25 cellular contexts compared by ENCODE assay signal in genomic region chr2:114610677-114611076, GRCh38.
DNase-seq lines count a peak whose midpoint lies in the region; ATAC-seq, FAIRE-seq and TF ChIP-seq lines count a peak whose summit lies in the region.
"Had no signal": no experiment of that assay in that cellular context is flagged by ENCODE, and none has a peak within 500 bp of the region (broad histone marks: within the 10 kb centered on the region; RNA-seq: fewer than 3 reads in every experiment).

No MANE protein-coding gene starts in this region.

- ATAC-seq in HG02610 (IDR thresholded peaks at IDR 0.05; ENCODE audit: unreplicated experiment) (no peak), GM21528 (IDR thresholded peaks at IDR 0.05; ENCODE audit: low FRiP score, unreplicated experiment) (no peak)
- no peak for ATAC-seq in stimulated activated effector memory CD8-positive, alpha-beta T cell treated with anti-CD3 and anti-CD28 coated beads, Interleukin-12 subunit alpha, Interleukin-12 subunit beta, amount 100 ng/mL, for 72 hours
- ATAC-seq: HCT116, left ventricle myocardium superior had no signal

- TF ChIP-seq CTCF in NB4 (IDR thresholded peaks at IDR 0.05; ENCODE audit: low read depth, low read length): no peak
- TF ChIP-seq CTCF in mammary epithelial cell (conservative IDR thresholded peaks at IDR 0.05 in 1 of 2, IDR thresholded peaks at IDR 0.05 in 1 of 2; ENCODE audit: extremely low read depth in 1 of 2, insufficient read depth in 1 of 2, low read depth in 1 of 2, low read length in 2 of 2): no peak
- TF ChIP-seq CTCF in keratinocyte (optimal IDR thresholded peaks at IDR 0.05 in 1 of 3, IDR thresholded peaks at IDR 0.05 in 1 of 3, conservative IDR thresholded peaks at IDR 0.05 in 1 of 3; ENCODE audit: extremely low read depth in 1 of 3, insufficient read depth in 2 of 3, low read length in 3 of 3): no peak

- no peaks in the 10 kb centered on the region for H3K36me3 Mint-ChIP-seq in stimulated activated effector memory CD8-positive, alpha-beta T cell treated with anti-CD3 and anti-CD28 coated beads, Interleukin-12 subunit alpha, Interleukin-12 subunit beta, amount 100 ng/mL, for 72 hours
- H3K36me3 Mint-ChIP-seq: mesothelial cell of epicardium, naive B cell had no signal

- H3K36me3 ChIP-seq in BLaER1 treated with 17β-estradiol and CSF1 and Interleukin-3, amounts not matched to agents 10 nM and 100 nM: no peaks in the 10 kb centered on the region
- H3K36me3 ChIP-seq in mammary epithelial cell (ENCODE audit: insufficient read depth, low read length): no peaks in the 10 kb centered on the region
- H3K36me3 ChIP-seq in keratinocyte (ENCODE audit: control insufficient read depth in 2 of 2, extremely low read depth in 1 of 2, insufficient read depth in 2 of 2, low read length in 2 of 2): no peaks in the 10 kb centered on the region
- H3K36me3 ChIP-seq: BE2C, thoracic aorta had no signal

- H2AFZ ChIP-seq in mammary epithelial cell (ENCODE audit: low read depth, low read length) (peak overlapping the region; percentile 65), keratinocyte (ENCODE audit: control insufficient read depth, low read length) (peak overlapping the region; percentile 3)

- 3% methylated on average over 4 of the region's 7 CpGs for WGBS in mammary epithelial cell (ENCODE audit: low coverage, missing lambda C conversion rate)

- CTCF ChIA-PET in mammary epithelial cell (lab: Charles Lee; ENCODE audit: low non-redundant PET): no interaction called here

- TF ChIP-seq POLR2A in NB4 (IDR thresholded peaks at IDR 0.05; ENCODE audit: extremely low read depth, insufficient read length): no peak

- no peaks in the 10 kb centered on the region for H3K27me3 ChIP-seq in BLaER1 treated with 17β-estradiol and CSF1 and Interleukin-3, amounts not matched to agents 10 nM and 100 nM
- H3K27me3 ChIP-seq in mammary epithelial cell (ENCODE audit: insufficient read depth, low read length) (no peaks in the 10 kb centered on the region), keratinocyte (ENCODE audit: control insufficient read depth, extremely low read depth, insufficient read depth, low read length) (no peaks in the 10 kb centered on the region)
- H3K27me3 ChIP-seq: BE2C had no signal

- no peak overlapping the region for H3K4me3 ChIP-seq in BLaER1 treated with 17β-estradiol and CSF1 and Interleukin-3, amounts not matched to agents 10 nM and 100 nM
- H3K4me3 ChIP-seq in NB4 (ENCODE audit: low read depth, low read length) (no peak overlapping the region), mammary epithelial cell (replicated peaks in 1 of 3; ENCODE audit: insufficient read depth in 1 of 3, low read depth in 2 of 3, low read length in 3 of 3) (no peak overlapping the region), keratinocyte (ENCODE audit: control insufficient read depth in 2 of 3, extremely low read depth in 1 of 3, insufficient read depth in 2 of 3, low read depth in 1 of 3, low read length in 3 of 3) (no peak overlapping the region)
- H3K4me3 ChIP-seq: thoracic aorta had no signal

- intact Hi-C loops in mammary epithelial cell (cut with micrococcal nuclease): no loop called here

- no peaks in the 10 kb centered on the region for H3K9me3 ChIP-seq in BLaER1 treated with 17β-estradiol and CSF1 and Interleukin-3, amounts not matched to agents 10 nM and 100 nM (replicated peaks in 1 of 11)
- no peaks in the 10 kb centered on the region for H3K9me3 ChIP-seq in mammary epithelial cell (replicated peaks; ENCODE audit: insufficient read depth, low read length)
- H3K9me3 ChIP-seq in keratinocyte (ENCODE audit: control insufficient read depth, low read depth, low read length): no peaks in the 10 kb centered on the region
- H3K9me3 ChIP-seq: BE2C, thoracic aorta had no signal

- no peaks in the 10 kb centered on the region for H3K9me1 ChIP-seq in keratinocyte (ENCODE audit: control insufficient read depth, extremely low read depth, insufficient read depth, low read length)

- in situ Hi-C loops in mammary epithelial cell (cut with MboI; ENCODE audit: low sequenced_read_pairs in 2 of 2): no loop called here

- H3K9me3 Mint-ChIP-seq in stimulated activated effector memory CD8-positive, alpha-beta T cell treated with anti-CD3 and anti-CD28 coated beads, Interleukin-12 subunit alpha, Interleukin-12 subunit beta, amount 100 ng/mL, for 72 hours: peaks cover 7% of the 10 kb centered on the region
- H3K9me3 Mint-ChIP-seq: activated CD4-positive, alpha-beta T cell treated with anti-CD3 and anti-CD28 coated beads, Interleukin-2, amount 10 ng/mL, durations not matched to agents 24 days and 14 days; activated T-cell treated with anti-CD3 and anti-CD28 coated beads, Interleukin-2, amount 50 U/mL, for 24 hours; dendritic cell treated with granulocyte-macrophage colony-stimulating factor and Interleukin-4, amounts not matched to agents 40 ng/mL and 50 ng/mL, for 4 days; mesothelial cell of epicardium; stimulated activated naive CD8-positive, alpha-beta T cell treated with anti-CD3 and anti-CD28 coated beads, Interleukin-15, Interleukin-2, amounts not matched to agents 100 ng/mL and 50 ng/mL, for 24 hours had no signal

- no peak overlapping the region for H3K4me3 Mint-ChIP-seq in stimulated activated effector memory CD8-positive, alpha-beta T cell treated with anti-CD3 and anti-CD28 coated beads, Interleukin-12 subunit alpha, Interleukin-12 subunit beta, amount 100 ng/mL, for 72 hours
- H3K4me3 Mint-ChIP-seq: activated CD4-positive, alpha-beta T cell treated with anti-CD3 and anti-CD28 coated beads, Interleukin-2, amount 10 ng/mL, durations not matched to agents 24 days and 14 days; activated T-cell treated with anti-CD3 and anti-CD28 coated beads, Interleukin-2, amount 50 U/mL, for 24 hours; dendritic cell treated with granulocyte-macrophage colony-stimulating factor and Interleukin-4, amounts not matched to agents 40 ng/mL and 50 ng/mL, for 4 days; mesothelial cell of epicardium; naive B cell; stimulated activated naive CD8-positive, alpha-beta T cell treated with anti-CD3 and anti-CD28 coated beads, Interleukin-15, Interleukin-2, amounts not matched to agents 100 ng/mL and 50 ng/mL, for 24 hours had no signal

- peak; percentile 6 for DNase-seq in NB4 (ENCODE audit: low read depth)
- DNase-seq in mammary epithelial cell: peak; percentile 2
- no peak for DNase-seq in keratinocyte (ENCODE audit: low read depth, low spot score)
- no peak for DNase-seq in stimulated activated effector memory CD8-positive, alpha-beta T cell treated with anti-CD3 and anti-CD28 coated beads, Interleukin-12 subunit alpha, Interleukin-12 subunit beta, amount 100 ng/mL, for 72 hours (ENCODE audit: low spot score in 2 of 2)
- DNase-seq: activated CD4-positive, alpha-beta T cell treated with anti-CD3 and anti-CD28 coated beads, Interleukin-2, amount 10 ng/mL, durations not matched to agents 24 days and 14 days; activated gamma-delta T cell treated with Interleukin-2 at 50 U/mL for 16 hours; activated T-cell treated with anti-CD3 and anti-CD28 coated beads, Interleukin-2, amount 50 U/mL, for 24 hours; BE2C; central memory CD4-positive, alpha-beta T cell; GDM1; Karpas-422; left ventricle myocardium superior; naive B cell; NCI-H446 treated with DMSO at 0.1 percent for 48 hours; Right ventricle myocardium superior had no signal

- BruUV-seq in mammary epithelial cell (replicated peaks; lab: Mats Ljungman, UMichigan): no TSS peak

- H3K27ac Mint-ChIP-seq in stimulated activated effector memory CD8-positive, alpha-beta T cell treated with anti-CD3 and anti-CD28 coated beads, Interleukin-12 subunit alpha, Interleukin-12 subunit beta, amount 100 ng/mL, for 72 hours: no peak overlapping the region
- H3K27ac Mint-ChIP-seq: activated CD4-positive, alpha-beta T cell treated with anti-CD3 and anti-CD28 coated beads, Interleukin-2, amount 10 ng/mL, durations not matched to agents 24 days and 14 days; activated T-cell treated with anti-CD3 and anti-CD28 coated beads, Interleukin-2, amount 50 U/mL, for 24 hours; dendritic cell treated with granulocyte-macrophage colony-stimulating factor and Interleukin-4, amounts not matched to agents 40 ng/mL and 50 ng/mL, for 4 days; mesothelial cell of epicardium; naive B cell; stimulated activated naive CD8-positive, alpha-beta T cell treated with anti-CD3 and anti-CD28 coated beads, Interleukin-15, Interleukin-2, amounts not matched to agents 100 ng/mL and 50 ng/mL, for 24 hours had no signal

- no peak for FAIRE-seq in keratinocyte (lab: Jason Lieb, UNC)
- FAIRE-seq: endometrium had no signal

- H3K4me1 ChIP-seq in BLaER1 treated with 17β-estradiol and CSF1 and Interleukin-3, amounts not matched to agents 10 nM and 100 nM: peaks cover 0 to 14% (median 9%) of the 10 kb centered on the region in 10 experiments; a peak in 11 of 20 replicates
- H3K4me1 ChIP-seq in mammary epithelial cell (ENCODE audit: insufficient read depth, low read length) (no peaks in the 10 kb centered on the region), keratinocyte (ENCODE audit: control insufficient read depth, extremely low read depth, insufficient read depth, low read length) (no peaks in the 10 kb centered on the region)
- H3K4me1 ChIP-seq: BE2C had no signal

- H3K4me2 ChIP-seq in BLaER1 treated with 17β-estradiol and CSF1 and Interleukin-3, amounts not matched to agents 10 nM and 100 nM: peak overlapping the region in 7 of 11 experiments; percentile 11 to 58 (median 36); a peak in 15 of 22 replicates
- H3K4me2 ChIP-seq in mammary epithelial cell (ENCODE audit: insufficient read depth, low read depth, low read length) (peak overlapping the region; percentile 5), keratinocyte (ENCODE audit: control insufficient read depth, extremely low read depth, insufficient read depth, low read depth, low read length) (no peak overlapping the region)

- no peaks in the 10 kb centered on the region for H3K4me1 Mint-ChIP-seq in stimulated activated effector memory CD8-positive, alpha-beta T cell treated with anti-CD3 and anti-CD28 coated beads, Interleukin-12 subunit alpha, Interleukin-12 subunit beta, amount 100 ng/mL, for 72 hours
- H3K4me1 Mint-ChIP-seq: activated CD4-positive, alpha-beta T cell treated with anti-CD3 and anti-CD28 coated beads, Interleukin-2, amount 10 ng/mL, durations not matched to agents 24 days and 14 days; mesothelial cell of epicardium; naive B cell had no signal

- H3K27ac ChIP-seq in BLaER1 treated with 17β-estradiol and CSF1 and Interleukin-3, amounts not matched to agents 10 nM and 100 nM: no peak overlapping the region
- H3K27ac ChIP-seq in mammary epithelial cell (ENCODE audit: insufficient read depth, low read depth, low read length) (no peak overlapping the region), keratinocyte (ENCODE audit: control insufficient read depth, insufficient read depth, low read length) (no peak overlapping the region)
- H3K27ac ChIP-seq: thoracic aorta, VCaP had no signal

- H3K79me2 ChIP-seq in mammary epithelial cell (ENCODE audit: insufficient read depth, low read length) (no peaks in the 10 kb centered on the region), keratinocyte (ENCODE audit: control insufficient read depth, insufficient read depth, low read length) (no peaks in the 10 kb centered on the region)

- dilution Hi-C loops in mammary epithelial cell (cut with HindIII; ENCODE audit: low sequenced_read_pairs) (no loop called here), keratinocyte (cut with MboI; ENCODE audit: extremely low pct_ligation_motif_present, low sequenced_read_pairs) (no loop called here)

- no peak overlapping the region for H3K9ac ChIP-seq in BLaER1 treated with 17β-estradiol and CSF1 and Interleukin-3, amounts not matched to agents 10 nM and 100 nM
- no peak overlapping the region for H3K9ac ChIP-seq in mammary epithelial cell (ENCODE audit: insufficient read depth, low read length)
- no peak overlapping the region for H3K9ac ChIP-seq in keratinocyte (ENCODE audit: control insufficient read depth, extremely low read depth, insufficient read depth, low read length)

- H4K20me1 ChIP-seq in BLaER1 treated with 17β-estradiol and CSF1 and Interleukin-3, amounts not matched to agents 10 nM and 100 nM: no peaks in the 10 kb centered on the region
- H4K20me1 ChIP-seq in mammary epithelial cell (ENCODE audit: insufficient read depth, low read length): no peaks in the 10 kb centered on the region
- no peaks in the 10 kb centered on the region for H4K20me1 ChIP-seq in keratinocyte (ENCODE audit: control insufficient read depth, extremely low read depth, insufficient read depth, low read length)

Comparison
In these comparisons a context has a peak if more than half of its experiments do, and no peak if none do; other contexts are left out.
1. DNase-seq: peak in NB4 (single experiment) and mammary epithelial cell (single experiment); none in keratinocyte (single experiment) and stimulated activated effector memory CD8-positive, alpha-beta T cell treated with anti-CD3 and anti-CD28 coated beads, Interleukin-12 subunit alpha, Interleukin-12 subunit beta, amount 100 ng/mL, for 72 hours (0 of 2).